In genomic region chr11:118841469-118842222, GRCh38 we compare ENCODE assay signal across 10 cellular contexts.
A peak's percentile ranks its signal among the peaks of the same experiment; 100 is the strongest.
DNase-seq lines count a peak whose midpoint lies in the region; ATAC-seq, FAIRE-seq and TF ChIP-seq lines count a peak whose summit lies in the region.
"Had no signal": no experiment of that assay in that cellular context is flagged by ENCODE, and none has a peak within 500 bp of the region (broad histone marks: within the 10 kb centered on the region; RNA-seq: fewer than 3 reads in every experiment).

No MANE protein-coding gene starts in this region.

- H3K4me1 ChIP-seq in tibial artery, result peaks cover 0 to 34% (median 2%) of the 10 kb centered on the region in 4 donors

- ATAC-seq in HG03108 (IDR thresholded peaks at IDR 0.05; ENCODE audit: unreplicated experiment) (peak; percentile 51), GM18519 (IDR thresholded peaks at IDR 0.05; ENCODE audit: low FRiP score, unreplicated experiment) (no peak)

- intact Hi-C loops in tibial artery (cut with DNase I; ENCODE audit: low total_unique reads), result no loop called here

- peak overlapping the region in 1 of 2 donors; percentile 24 for H3K27ac ChIP-seq in tibial artery
- H3K27ac ChIP-seq: WERI-Rb-1 had no signal

- DNase-seq in GM18507 (ENCODE audit: extremely low spot score, insufficient read length, low read depth) (no peak), D341Med (ENCODE audit: low spot score) (no peak), tibial artery (no peak), NCI-H2107 treated with DMSO at 0.1 percent for 48 hours (lab: John Stamatoyannopoulos, UW; ENCODE audit: unreplicated experiment) (no peak)
- DNase-seq in activated T-cell treated with anti-CD3 and anti-CD28 coated beads, Interleukin-2, amount 50 U/mL, for 1 hour, result peak; percentile 20
- peak; percentile 68 for DNase-seq in stimulated activated CD4-positive, alpha-beta T cell treated with anti-CD3 and anti-CD28 coated beads, Interleukin-15, amount 100 ng/mL, for 24 hours
- DNase-seq: DMS153, WERI-Rb-1 had no signal

- no peaks in the 10 kb centered on the region for H3K27me3 ChIP-seq in tibial artery

- no peak for TF ChIP-seq CTCF in tibial artery (IDR thresholded peaks at IDR 0.05)

- FAIRE-seq in GM18507 (lab: Jason Lieb, UNC), result peak; percentile 80

- no peak overlapping the region for H3K4me3 ChIP-seq in tibial artery

- no peaks in the 10 kb centered on the region for H3K9me3 ChIP-seq in tibial artery

- no peaks in the 10 kb centered on the region for H3K36me3 ChIP-seq in tibial artery
- H3K36me3 ChIP-seq: WERI-Rb-1 had no signal

Comparison
In these comparisons a context has a peak if more than half of its experiments do, and no peak if none do; other contexts are left out.
1. DNase-seq: peak in activated T-cell treated with anti-CD3 and anti-CD28 coated beads, Interleukin-2, amount 50 U/mL, for 1 hour (single experiment) and stimulated activated CD4-positive, alpha-beta T cell treated with anti-CD3 and anti-CD28 coated beads, Interleukin-15, amount 100 ng/mL, for 24 hours (single experiment); none in GM18507 (single experiment), D341Med (single experiment), tibial artery (0 of 2) and NCI-H2107 treated with DMSO at 0.1 percent for 48 hours (single experiment).